ENCODE assay signal across 27 cellular contexts in genomic region chr11:102375720-102376399, GRCh38.
"Had no signal": no experiment of that assay in that cellular context is flagged by ENCODE, and none has a peak within 500 bp of the region (broad histone marks: within the 10 kb centered on the region; RNA-seq: fewer than 3 reads in every experiment).

No MANE protein-coding gene starts in this region.

- H3K27ac ChIP-seq: breast epithelium, coronary artery, dorsolateral prefrontal cortex, gastrocnemius medialis, tibial nerve had no signal

- H3K4me3 Mint-ChIP-seq: activated B cell treated with CpG ODN at 0.5 μM for 24 hours; activated CD8-positive, alpha-beta T cell treated with anti-CD3 and anti-CD28 coated beads for 36 hours; activated naive CD4-positive, alpha-beta T cell treated with anti-CD3 and anti-CD28 coated beads for 36 hours; T-helper 2 cell treated with Interferon-gamma antibody and Interleukin-4, amounts not matched to agents 5 μg/mL and 100 μg/mL, for 36 hours had no signal

- H3K27ac Mint-ChIP-seq: activated B cell treated with CpG ODN at 0.5 μM for 24 hours; activated CD8-positive, alpha-beta T cell treated with anti-CD3 and anti-CD28 coated beads for 36 hours; activated naive CD4-positive, alpha-beta T cell treated with anti-CD3 and anti-CD28 coated beads for 36 hours; T-helper 2 cell treated with Interferon-gamma antibody and Interleukin-4, amounts not matched to agents 5 μg/mL and 100 μg/mL, for 36 hours had no signal

- H3K9me3 Mint-ChIP-seq: activated B cell treated with CpG ODN at 0.5 μM for 24 hours; activated CD8-positive, alpha-beta T cell treated with anti-CD3 and anti-CD28 coated beads for 36 hours; neural crest cell; T-helper 2 cell treated with Interferon-gamma antibody and Interleukin-4, amounts not matched to agents 5 μg/mL and 100 μg/mL, for 36 hours had no signal

- H3K36me3 ChIP-seq: breast epithelium had no signal

- H3K9me3 ChIP-seq: breast epithelium, gastrocnemius medialis, tibial nerve had no signal

- H3K4me1 ChIP-seq: breast epithelium had no signal

- DNase-seq: activated B cell treated with CpG ODN at 0.5 μM for 24 hours; activated CD4-positive, alpha-beta T cell treated with anti-CD3 and anti-CD28 coated beads, Interleukin-2, amount 50 U/mL, for 1 hour; activated CD8-positive, alpha-beta T cell treated with anti-CD3 and anti-CD28 coated beads for 36 hours; activated effector memory CD4-positive, alpha-beta T cell treated with anti-CD3 and anti-CD28 coated beads, Interleukin-2, amount 50 U/mL, for 16 hours; activated naive CD4-positive, alpha-beta T cell treated with anti-CD3 and anti-CD28 coated beads for 36 hours; activated T-cell treated with anti-CD3 and anti-CD28 coated beads for 4 hours; amygdala; dorsolateral prefrontal cortex; effector memory CD4-positive, alpha-beta T cell; erythroblast; gastrocnemius medialis; head of caudate nucleus; hippocampal formation; left cardiac atrium; mammary epithelial cell; midbrain; naive thymus-derived CD8-positive, alpha-beta T cell; nucleus accumbens; right cardiac atrium; stimulated activated CD4-positive, alpha-beta T cell treated with anti-CD3 and anti-CD28 coated beads, Interleukin-15, amount 100 ng/mL, for 24 hours; stimulated activated naive CD4-positive, alpha-beta T cell treated with Interleukin-2 at 50 U/mL for 16 hours had no signal

- FAIRE-seq: keratinocyte had no signal

- H3K27me3 ChIP-seq: breast epithelium, dorsolateral prefrontal cortex, gastrocnemius medialis, tibial nerve had no signal

- H3K4me3 ChIP-seq: breast epithelium, coronary artery, dorsolateral prefrontal cortex, gastrocnemius medialis, tibial nerve had no signal

- ATAC-seq: activated CD8-positive, alpha-beta T cell treated with anti-CD3 and anti-CD28 coated beads for 36 hours; gastrocnemius medialis; left cardiac atrium; right cardiac atrium had no signal

- H3K27me3 Mint-ChIP-seq: activated B cell treated with CpG ODN at 0.5 μM for 24 hours; activated CD8-positive, alpha-beta T cell treated with anti-CD3 and anti-CD28 coated beads for 36 hours; naive thymus-derived CD8-positive, alpha-beta T cell had no signal
